Comparison of ENCODE assay signal across 7 cellular contexts in the genomic region with DNA sequence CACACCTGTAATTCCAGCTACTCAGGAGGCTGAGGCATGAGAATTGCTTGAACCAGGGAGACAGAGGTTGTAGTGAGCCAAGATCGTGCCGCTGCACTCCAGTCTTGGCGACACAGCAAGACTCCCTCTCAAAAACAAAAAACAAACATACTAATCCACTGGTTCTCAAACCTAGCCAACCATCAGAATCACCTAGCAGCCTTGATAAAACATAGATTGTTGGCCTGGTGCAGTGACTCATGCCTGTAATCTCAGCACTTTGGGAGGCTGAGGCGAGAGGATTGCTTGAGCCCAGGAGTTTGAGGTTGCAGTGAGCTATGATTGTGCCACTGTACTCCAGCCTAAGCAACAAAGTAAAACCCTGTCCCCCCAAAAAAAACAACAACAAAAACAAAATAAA. TPM values are rescaled to one million over a fixed set of nuclear protein-coding genes. Genes with fewer than 3 reads are reported as not detected.
DNase-seq lines count a peak whose midpoint lies in the region; FAIRE-seq and TF ChIP-seq lines count a peak whose summit lies in the region.
"Not testable (repeated sequence)": the region's sequence is repeated elsewhere in the genome, so short reads cannot be mapped to it uniquely, and the experiment has no call there.

No MANE protein-coding gene starts in this region.

- CTCF ChIA-PET in Calu3 (lab: Charles Lee) = interaction anchor here (0.6 kb wide), 2 partner anchors 51 to 101 kb away, joined by 4 to 12 read pairs; no protein-coding TSS in a partner anchor

- TF ChIP-seq CTCF in Calu3 (IDR thresholded peaks at IDR 0.05; ENCODE audit: unreplicated experiment) = not testable (repeated sequence)

- not testable (repeated sequence) for H3K27ac Mint-ChIP-seq in Calu3 (ENCODE audit: unreplicated experiment)

- BruUV-seq in Calu3 (replicated peaks; lab: Mats Ljungman, UMichigan) = not testable (repeated sequence)

- H3K9me3 Mint-ChIP-seq in Calu3 (ENCODE audit: low read depth, unreplicated experiment) = not testable (repeated sequence)

- H3K36me3 Mint-ChIP-seq in Calu3 (ENCODE audit: insufficient read depth, unreplicated experiment) = not testable (repeated sequence)

- FAIRE-seq in RCC 7860 (lab: Jason Lieb, UNC) = not testable (repeated sequence)

- H3K27me3 Mint-ChIP-seq in Calu3 (ENCODE audit: unreplicated experiment) = not testable (repeated sequence)

- DNase-seq in Calu3 (peak; percentile 35), DMS79 treated with DMSO at 0.1 percent for 48 hours (lab: John Stamatoyannopoulos, UW) (peak; percentile 70), NCI-H187 treated with DMSO at 0.1 percent for 48 hours (lab: John Stamatoyannopoulos, UW) (peak; percentile 8), NCI-H510A treated with DMSO at 0.1 percent for 48 hours (lab: John Stamatoyannopoulos, UW) (peak; percentile 1), RCC 7860 (ENCODE audit: low spot score) (peak; percentile 32), kidney tubule cell (ENCODE audit: low spot score) (peak; percentile 43), renal cortical epithelial cell (ENCODE audit: low read depth) (peak; percentile 39)

- not testable (repeated sequence) for H3K4me3 Mint-ChIP-seq in Calu3 (ENCODE audit: low read depth, unreplicated experiment)

- H3K4me1 Mint-ChIP-seq in Calu3 (ENCODE audit: low read depth, unreplicated experiment) = peaks cover 28% of the 10 kb centered on the region

- intact Hi-C loops in Calu3 (cut with micrococcal nuclease; ENCODE audit: unreplicated experiment) = loop anchor here (2.0 kb wide), 1 partner anchor 32 kb away; no protein-coding TSS in a partner anchor

RNA-seq across cellular contexts. Expression of a gene that starts 52.5 kb away (rescaled TPM):
- total RNA-seq in Calu3 (2022) (276 and 306 TPM in 2 replicates), renal cortical epithelial cell (314 and 534 TPM in 2 replicates)

Comparison
In these comparisons a context has a peak if more than half of its experiments do, and no peak if none do; other contexts are left out.
1. Peak in every context shown above with its lines: DNase-seq.
2. DNase-seq: peak in every context shown above with its lines; median percentile 70 in DMS79 treated with DMSO at 0.1 percent for 48 hours; 43 in kidney tubule cell; 39 in renal cortical epithelial cell; 35 in Calu3; 32 in RCC 7860; 8 in NCI-H187 treated with DMSO at 0.1 percent for 48 hours; 1 in NCI-H510A treated with DMSO at 0.1 percent for 48 hours.